In the genomic region with DNA sequence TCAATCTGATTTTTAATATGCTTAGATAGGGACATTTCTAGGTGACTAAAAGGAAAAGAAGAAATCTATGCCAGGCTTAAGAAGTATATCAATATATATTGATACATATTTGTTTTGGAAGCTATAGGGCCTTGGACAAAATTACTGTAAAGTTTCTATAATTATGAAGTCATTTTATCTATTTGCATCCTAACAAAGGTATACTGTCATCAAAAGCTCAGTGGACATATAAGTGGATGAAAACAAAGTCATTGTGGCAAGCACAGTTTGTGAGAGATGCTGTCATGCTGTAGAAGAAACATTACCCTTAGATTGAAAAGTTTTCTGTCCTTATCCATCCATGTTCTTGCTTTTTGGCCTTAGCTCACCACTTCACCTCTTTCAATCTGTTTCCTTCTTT, we compare ENCODE assay signal across 27 cellular contexts.
"Had no signal": no experiment of that assay in that cellular context is flagged by ENCODE, and none has a peak within 500 bp of the region (broad histone marks: within the 10 kb centered on the region; RNA-seq: fewer than 3 reads in every experiment).

No MANE protein-coding gene starts in this region.

- H3K36me3 Mint-ChIP-seq: activated CD4-positive, alpha-beta memory T cell treated with anti-CD3 and anti-CD28 coated beads for 36 hours had no signal

- H3K27ac Mint-ChIP-seq: activated CD4-positive, alpha-beta memory T cell treated with anti-CD3 and anti-CD28 coated beads for 36 hours; activated CD4-positive, alpha-beta T cell treated with anti-CD3 and anti-CD28 coated beads for 36 hours; activated CD4-positive, alpha-beta T cell treated with anti-CD3 and anti-CD28 coated beads, Interleukin-2, amount 10 ng/mL, durations not matched to agents 24 days and 14 days; activated CD8-positive, alpha-beta memory T cell treated with anti-CD3 and anti-CD28 coated beads, Interleukin-2, amount 10 ng/mL, durations not matched to agents 7 days and 5 days; activated CD8-positive, alpha-beta T cell treated with anti-CD3 and anti-CD28 coated beads, Interleukin-2, amount 10 ng/mL, durations not matched to agents 7 days and 5 days; activated naive CD8-positive, alpha-beta T cell treated with anti-CD3 and anti-CD28 coated beads for 36 hours; activated naive CD8-positive, alpha-beta T cell treated with anti-CD3 and anti-CD28 coated beads, Interleukin-2, amount 50 U/mL, for 24 hours had no signal

- ATAC-seq: activated CD4-positive, alpha-beta T cell treated with anti-CD3 and anti-CD28 coated beads for 36 hours; activated CD8-positive, alpha-beta memory T cell treated with anti-CD3 and anti-CD28 coated beads, Interleukin-2, amount 10 ng/mL, durations not matched to agents 7 days and 5 days; activated CD8-positive, alpha-beta T cell treated with anti-CD3 and anti-CD28 coated beads, Interleukin-2, amount 10 ng/mL, durations not matched to agents 7 days and 5 days; activated naive CD8-positive, alpha-beta T cell treated with anti-CD3 and anti-CD28 coated beads, Interleukin-2, amount 50 U/mL, for 24 hours; activated T-cell treated with anti-CD3 and anti-CD28 coated beads, Interleukin-2, amount 50 U/mL, for 72 hours; body of pancreas; heart left ventricle had no signal

- H3K9me3 ChIP-seq: adrenal gland, body of pancreas, colonic mucosa, esophagus squamous epithelium, heart left ventricle had no signal

- H3K36me3 ChIP-seq: adrenal gland, colonic mucosa, esophagus squamous epithelium, heart left ventricle had no signal

- H3K4me1 ChIP-seq: colonic mucosa had no signal

- DNase-seq: activated CD4-positive, alpha-beta memory T cell treated with anti-CD3 and anti-CD28 coated beads for 36 hours; activated CD4-positive, alpha-beta T cell treated with anti-CD3 and anti-CD28 coated beads for 36 hours; activated CD4-positive, alpha-beta T cell treated with anti-CD3 and anti-CD28 coated beads, Interleukin-2, amount 10 ng/mL, durations not matched to agents 24 days and 14 days; activated CD4-positive, CD25-positive, alpha-beta regulatory T cell; activated CD4-positive, CD25-positive, alpha-beta regulatory T cell treated with anti-CD3 and anti-CD28 coated beads, Interleukin-2, amount 50 U/mL, for 72 hours; activated CD8-positive, alpha-beta memory T cell treated with anti-CD3 and anti-CD28 coated beads, Interleukin-2, amount 10 ng/mL, durations not matched to agents 7 days and 5 days; activated CD8-positive, alpha-beta memory T cell treated with anti-CD3 and anti-CD28 coated beads, Interleukin-2, amount 50 U/mL, for 4 hours; activated CD8-positive, alpha-beta T cell treated with anti-CD3 and anti-CD28 coated beads, Interleukin-2, amount 10 ng/mL, durations not matched to agents 7 days and 5 days; activated gamma-delta T cell; activated naive CD4-positive, alpha-beta T cell treated with anti-CD3 and anti-CD28 coated beads, Interleukin-2, amount 50 U/mL, for 16 hours; activated naive CD4-positive, alpha-beta T cell treated with Interleukin-2 at 50 U/mL for 16 hours; activated naive CD8-positive, alpha-beta T cell treated with anti-CD3 and anti-CD28 coated beads for 36 hours; activated naive CD8-positive, alpha-beta T cell treated with anti-CD3 and anti-CD28 coated beads, Interleukin-2, amount 50 U/mL, for 24 hours; activated T-cell treated with anti-CD3 and anti-CD28 coated beads, Interleukin-2, amount 50 U/mL, for 1 hour; activated T-cell treated with anti-CD3 and anti-CD28 coated beads, Interleukin-2, amount 50 U/mL, for 72 hours; adrenal gland; amygdala; aorta; body of pancreas; caudate nucleus; colonic mucosa; effector CD8-positive, alpha-beta T cell; esophagus squamous epithelium; foreskin fibroblast; heart left ventricle; T-helper 2 cell had no signal

- H3K9me3 Mint-ChIP-seq: activated CD4-positive, alpha-beta memory T cell treated with anti-CD3 and anti-CD28 coated beads for 36 hours had no signal

- H3K4me3 ChIP-seq: adrenal gland, body of pancreas, colonic mucosa, esophagus squamous epithelium, heart left ventricle had no signal

- H3K27me3 ChIP-seq: adrenal gland, body of pancreas, colonic mucosa, esophagus squamous epithelium, heart left ventricle had no signal

- H3K27ac ChIP-seq: adrenal gland, colonic mucosa, epithelial cell of prostate, esophagus squamous epithelium, heart left ventricle had no signal
